Comparison of ENCODE assay signal across 7 cellular contexts in genomic region chr2:85584354-85584856, GRCh38. TPM values are rescaled to one million over a fixed set of nuclear protein-coding genes. Genes with fewer than 3 reads are reported as not detected.
DNase-seq lines count a peak whose midpoint lies in the region; ATAC-seq lines count a peak whose summit lies in the region.

Gene VAMP5, plus strand, starts transcription at chr2:85584431. Its CDS starts 60 bp downstream, at chr2:85584491.

- peaks cover 7% of the 10 kb centered on the region for H3K36me3 Mint-ChIP-seq in activated naive CD4-positive, alpha-beta T cell treated with anti-CD3 and anti-CD28 coated beads for 36 hours (ENCODE audit: low read depth)

- intact Hi-C loops in activated naive CD4-positive, alpha-beta T cell treated with anti-CD3 and anti-CD28 coated beads for 36 hours (cut with micrococcal nuclease): loop anchor here (1.0 to 2.0 kb wide), 3 partner anchors 10 to 46 kb away; partner anchors contain the start of genes C2orf68 and MAT2A
- intact Hi-C loops in cardiac septum (cut with DNase I): no loop called here

- CTCF ChIA-PET in activated naive CD4-positive, alpha-beta T cell treated with anti-CD3 and anti-CD28 coated beads for 36 hours (lab: Charles Lee): interaction anchor here (1.2 to 1.3 kb wide), 2 partner anchors 53 to 165 kb away, joined by 3 read pairs; no protein-coding TSS in a partner anchor

- peak within 1 kb of the TSS; percentile 84 for H3K27ac Mint-ChIP-seq in activated naive CD4-positive, alpha-beta T cell treated with anti-CD3 and anti-CD28 coated beads for 36 hours

- ATAC-seq in GM19043 (IDR thresholded peaks at IDR 0.05; ENCODE audit: low read depth, unreplicated experiment) (peak; percentile 58), HG03432 (IDR thresholded peaks at IDR 0.05; ENCODE audit: unreplicated experiment) (peak; percentile 77)

- H3K4me1 Mint-ChIP-seq in activated naive CD4-positive, alpha-beta T cell treated with anti-CD3 and anti-CD28 coated beads for 36 hours (ENCODE audit: low read depth): peaks cover 47% of the 10 kb centered on the region

- H3K4me3 Mint-ChIP-seq in activated naive CD4-positive, alpha-beta T cell treated with anti-CD3 and anti-CD28 coated beads for 36 hours: peak within 1 kb of the TSS; percentile 79

- no peaks in the 10 kb centered on the region for H3K27me3 Mint-ChIP-seq in activated naive CD4-positive, alpha-beta T cell treated with anti-CD3 and anti-CD28 coated beads for 36 hours (ENCODE audit: low read depth)

- no peak for DNase-seq in activated naive CD4-positive, alpha-beta T cell treated with anti-CD3 and anti-CD28 coated beads for 36 hours
- DNase-seq in cardiac septum (ENCODE audit: low spot score) (peak; percentile 81), pulmonary artery endothelial cell (ENCODE audit: low read depth, low spot score) (no peak), cerebellar cortex (ENCODE audit: low spot score) (no peak), SW 1271 (lab: John Stamatoyannopoulos, UW) (no peak)

- H3K9me3 Mint-ChIP-seq in activated naive CD4-positive, alpha-beta T cell treated with anti-CD3 and anti-CD28 coated beads for 36 hours: no peaks in the 10 kb centered on the region

RNA-seq across cellular contexts. Expression of gene VAMP5, which starts in this region (rescaled TPM):
- 10 to 100 TPM; 18.4 to 21.8 TPM for total RNA-seq in activated naive CD4-positive, alpha-beta T cell treated with anti-CD3 and anti-CD28 coated beads for 36 hours
- total RNA-seq in cardiac septum: 27.9 TPM
- 60.0 and 101 TPM in 2 replicates for total RNA-seq in pulmonary artery endothelial cell
